ENCODE assay signal across 10 cellular contexts in the genomic region with DNA sequence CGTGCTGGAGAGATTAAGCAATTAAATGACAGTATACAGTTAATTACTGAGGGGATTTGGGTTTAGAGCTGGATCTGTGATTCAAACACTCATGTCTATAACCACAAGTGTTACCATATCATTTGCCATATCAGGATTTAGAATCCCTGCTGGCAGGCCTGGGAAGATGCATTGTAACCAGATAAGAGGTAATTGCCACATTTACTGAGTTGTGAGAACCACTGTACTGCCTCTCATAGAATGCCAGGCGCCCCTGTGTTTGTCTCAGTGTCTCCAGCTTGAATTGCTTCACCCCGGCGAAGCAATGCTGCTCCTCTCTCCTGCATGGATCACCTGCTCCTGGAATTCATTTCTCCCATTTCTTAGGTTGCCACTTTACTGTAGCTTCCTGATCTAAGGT. TPM values are rescaled to one million over a fixed set of nuclear protein-coding genes. Genes with fewer than 3 reads are reported as not detected.
DNase-seq lines count a peak whose midpoint lies in the region; ATAC-seq and TF ChIP-seq lines count a peak whose summit lies in the region.
"Not testable (repeated sequence)": the region's sequence is repeated elsewhere in the genome, so short reads cannot be mapped to it uniquely, and the experiment has no call there.
"Had no signal": no experiment of that assay in that cellular context is flagged by ENCODE, and none has a peak within 500 bp of the region (broad histone marks: within the 10 kb centered on the region; RNA-seq: fewer than 3 reads in every experiment).

No MANE protein-coding gene starts in this region.

- H3K4me3 Mint-ChIP-seq in T-helper 2 cell treated with Interferon-gamma antibody and Interleukin-4, amounts not matched to agents 5 μg/mL and 100 μg/mL, for 36 hours, result peak overlapping the region; percentile 37
- peak overlapping the region; percentile 30 for H3K4me3 Mint-ChIP-seq in activated T-helper 17 cell treated with anti-CD3 and anti-CD28 coated beads, Interleukin-2, amount 50 U/mL, for 72 hours
- peak overlapping the region in 2 of 5 donors; percentile 60 to 67 for H3K4me3 Mint-ChIP-seq in immature natural killer cell
- peak overlapping the region in 2 of 10 donors; percentile 21 to 54 for H3K4me3 Mint-ChIP-seq in naive thymus-derived CD8-positive, alpha-beta T cell

- H4K20me1 ChIP-seq in KMS-11 (ENCODE audit: insufficient read depth), result not testable (repeated sequence)

- not testable (repeated sequence) for ATAC-seq in activated T-helper 17 cell treated with anti-CD3 and anti-CD28 coated beads, Interleukin-2, amount 50 U/mL, for 72 hours (replicated peaks); naive thymus-derived CD8-positive, alpha-beta T cell

- not testable (repeated sequence) for H3K36me3 Mint-ChIP-seq in T-helper 2 cell treated with Interferon-gamma antibody and Interleukin-4, amounts not matched to agents 5 μg/mL and 100 μg/mL, for 36 hours (ENCODE audit: low read depth); activated T-helper 17 cell treated with anti-CD3 and anti-CD28 coated beads, Interleukin-2, amount 50 U/mL, for 72 hours (ENCODE audit: low read depth); immature natural killer cell; naive thymus-derived CD8-positive, alpha-beta T cell

- H3K36me3 ChIP-seq in KMS-11 (ENCODE audit: insufficient read depth), result not testable (repeated sequence)

- H3K4me1 Mint-ChIP-seq in T-helper 2 cell treated with Interferon-gamma antibody and Interleukin-4, amounts not matched to agents 5 μg/mL and 100 μg/mL, for 36 hours (ENCODE audit: low read depth), result peaks cover 49% of the 10 kb centered on the region
- peaks cover 16% of the 10 kb centered on the region for H3K4me1 Mint-ChIP-seq in activated T-helper 17 cell treated with anti-CD3 and anti-CD28 coated beads, Interleukin-2, amount 50 U/mL, for 72 hours
- H3K4me1 Mint-ChIP-seq in immature natural killer cell, result peaks cover 67 to 73% of the 10 kb centered on the region in 2 donors
- H3K4me1 Mint-ChIP-seq in naive thymus-derived CD8-positive, alpha-beta T cell, result peaks cover 9 to 51% (median 33%) of the 10 kb centered on the region in 4 donors

- not testable (repeated sequence) for H3K9ac ChIP-seq in KMS-11

- TF ChIP-seq CTCF in KMS-11 (conservative IDR thresholded peaks at IDR 0.05; ENCODE audit: low read depth, low read length), result not testable (repeated sequence)

- H3K9me3 Mint-ChIP-seq in T-helper 2 cell treated with Interferon-gamma antibody and Interleukin-4, amounts not matched to agents 5 μg/mL and 100 μg/mL, for 36 hours, result peaks cover 11% of the 10 kb centered on the region
- H3K9me3 Mint-ChIP-seq in activated T-helper 17 cell treated with anti-CD3 and anti-CD28 coated beads, Interleukin-2, amount 50 U/mL, for 72 hours; immature natural killer cell; naive thymus-derived CD8-positive, alpha-beta T cell: not testable (repeated sequence)

- H3K4me2 ChIP-seq in KMS-11, result peak overlapping the region; percentile 51

- POLR2A ChIA-PET in naive thymus-derived CD8-positive, alpha-beta T cell (lab: Charles Lee), result not testable (repeated sequence)

- DNase-seq in DMS53 (lab: John Stamatoyannopoulos, UW) (peak; percentile 17), NCI-H2107 treated with DMSO at 0.1 percent for 48 hours (lab: John Stamatoyannopoulos, UW; ENCODE audit: unreplicated experiment) (peak; percentile 55)
- DNase-seq in T-helper 2 cell treated with Interferon-gamma antibody and Interleukin-4, amounts not matched to agents 5 μg/mL and 100 μg/mL, for 36 hours (ENCODE audit: low spot score); immature natural killer cell; naive thymus-derived CD8-positive, alpha-beta T cell: not testable (repeated sequence)

- H2AFZ ChIP-seq in KMS-11 (ENCODE audit: low read depth), result peak overlapping the region; percentile 50; the same call in 1 of the 2 replicates

- peak overlapping the region; percentile 15; the same call in 1 of the 2 replicates for H3K27ac ChIP-seq in KMS-11

- H3K27ac Mint-ChIP-seq in T-helper 2 cell treated with Interferon-gamma antibody and Interleukin-4, amounts not matched to agents 5 μg/mL and 100 μg/mL, for 36 hours, result peak overlapping the region; percentile 77
- peak overlapping the region; percentile 55 for H3K27ac Mint-ChIP-seq in activated T-helper 17 cell treated with anti-CD3 and anti-CD28 coated beads, Interleukin-2, amount 50 U/mL, for 72 hours
- peak overlapping the region in 4 of 6 donors; percentile 37 to 79 (median 42) for H3K27ac Mint-ChIP-seq in immature natural killer cell
- H3K27ac Mint-ChIP-seq in naive thymus-derived CD8-positive, alpha-beta T cell, result peak overlapping the region in 6 of 10 donors; percentile 14 to 79 (median 46)

- peaks cover 21% of the 10 kb centered on the region for H3K4me1 ChIP-seq in KMS-11 (ENCODE audit: low read depth, poor library complexity, severe bottlenecking)

- H3K27me3 Mint-ChIP-seq in T-helper 2 cell treated with Interferon-gamma antibody and Interleukin-4, amounts not matched to agents 5 μg/mL and 100 μg/mL, for 36 hours (ENCODE audit: low read depth); activated T-helper 17 cell treated with anti-CD3 and anti-CD28 coated beads, Interleukin-2, amount 50 U/mL, for 72 hours; immature natural killer cell (ENCODE audit: low read depth in 3 of 3); naive thymus-derived CD8-positive, alpha-beta T cell: not testable (repeated sequence)

- not testable (repeated sequence) for H3K79me2 ChIP-seq in KMS-11 (ENCODE audit: insufficient read depth, low read depth)

- not testable (repeated sequence) for H3K4me3 ChIP-seq in KMS-11 (IDR thresholded peaks at IDR 0.05; ENCODE audit: insufficient read depth, low read depth, low read length)

- not testable (repeated sequence) for H3K27me3 ChIP-seq in KMS-11 (ENCODE audit: insufficient read depth, low read depth)

RNA-seq across cellular contexts. Expression of gene FAM110C, which starts 21.7 kb away (rescaled TPM):
- total RNA-seq in activated T-helper 17 cell treated with anti-CD3 and anti-CD28 coated beads, Interleukin-2, amount 50 U/mL, for 72 hours, result 10 to 100 TPM in 1 of 2 donors, 1 to 10 TPM in 1; 2.2 to 23.6 TPM
- 1 to 10 TPM in 2 of 3 donors, not detected in 1; 1.9 to 2.8 TPM for polyA plus RNA-seq in immature natural killer cell
- total RNA-seq in naive thymus-derived CD8-positive, alpha-beta T cell, result under 1 TPM; 0.16 to 0.91 TPM
- polyA plus RNA-seq in naive thymus-derived CD8-positive, alpha-beta T cell, result under 1 TPM in 1 of 3 donors, not detected in 2; 0.13 TPM
- total RNA-seq: GM12878, K562 had no signal
- polyA plus RNA-seq: CD14-positive monocyte, GM12878, K562 had no signal
